Comparison of ENCODE assay signal across 11 cellular contexts in genomic region chr4:99403380-99404194, GRCh38. TPM values are rescaled to one million over a fixed set of nuclear protein-coding genes. Genes with fewer than 3 reads are reported as not detected.
DNase-seq lines count a peak whose midpoint lies in the region; ATAC-seq, FAIRE-seq and TF ChIP-seq lines count a peak whose summit lies in the region.
"Had no signal": no experiment of that assay in that cellular context is flagged by ENCODE, and none has a peak within 500 bp of the region (broad histone marks: within the 10 kb centered on the region; RNA-seq: fewer than 3 reads in every experiment).

No MANE protein-coding gene starts in this region.

- no peaks in the 10 kb centered on the region for H3K27me3 ChIP-seq in Caco-2 (replicated peaks; ENCODE audit: control insufficient read depth, insufficient read depth, low read length)
- H3K27me3 ChIP-seq in ovary: no peaks in the 10 kb centered on the region
- no peaks in the 10 kb centered on the region for H3K27me3 ChIP-seq in neural progenitor cell
- H3K27me3 ChIP-seq: SJCRH30 had no signal

- H3K27me3 Mint-ChIP-seq in Caco-2 (ENCODE audit: insufficient read depth, unreplicated experiment) (no peaks in the 10 kb centered on the region), neural progenitor cell (ENCODE audit: insufficient read depth, low read depth) (peaks cover 3% of the 10 kb centered on the region)

- H2AFZ ChIP-seq in neural progenitor cell (replicated peaks): no peak overlapping the region

- H3K4me2 ChIP-seq in neural progenitor cell: no peak overlapping the region

- H3K27ac Mint-ChIP-seq in Caco-2 (ENCODE audit: unreplicated experiment) (peak overlapping the region; percentile 66), neural progenitor cell (no peak overlapping the region)

- H3K4me3 ChIP-seq in Caco-2 (ENCODE audit: low read depth, low read length) (no peak overlapping the region), kidney (ENCODE audit: low read length in 2 of 2) (peak overlapping the region; percentile 8 to 20), ovary (no peak overlapping the region), neural progenitor cell (no peak overlapping the region)
- H3K4me3 ChIP-seq: SJCRH30 had no signal

- no peak for TF ChIP-seq POLR2A in ovary (IDR thresholded peaks at IDR 0.05)

- H3K9me3 Mint-ChIP-seq in Caco-2 (ENCODE audit: unreplicated experiment): no peaks in the 10 kb centered on the region
- no peaks in the 10 kb centered on the region for H3K9me3 Mint-ChIP-seq in neural progenitor cell

- H3K36me3 ChIP-seq in Caco-2 (ENCODE audit: control insufficient read depth, insufficient read depth, low read length) (no peaks in the 10 kb centered on the region), kidney (ENCODE audit: control insufficient read depth in 1 of 2, insufficient read depth in 2 of 2, low read length in 2 of 2) (no peaks in the 10 kb centered on the region), ovary (no peaks in the 10 kb centered on the region), neural progenitor cell (no peaks in the 10 kb centered on the region)
- H3K36me3 ChIP-seq: SJCRH30 had no signal

- CTCF ChIA-PET in Caco-2 (lab: Charles Lee): interaction anchor here (0.6 to 1.2 kb wide), 3 partner anchors 60 to 408 kb away, joined by 3 to 4 read pairs (median 4); partner anchors contain the start of genes ADH4 and METAP1

- H3K4me1 ChIP-seq in Caco-2 (peaks cover 23% of the 10 kb centered on the region), kidney (ENCODE audit: control insufficient read depth in 1 of 2, insufficient read depth in 1 of 2, low read depth in 1 of 2, low read length in 2 of 2) (peaks cover 15 to 30% of the 10 kb centered on the region in 2 donors), ovary (ENCODE audit: insufficient read depth) (peaks cover 6% of the 10 kb centered on the region), neural progenitor cell (no peaks in the 10 kb centered on the region)

- FAIRE-seq in kidney (lab: Jason Lieb, UNC): peak; percentile 96

- no peak for TF ChIP-seq EP300 in ovary (IDR thresholded peaks at IDR 0.05)

- no TSS peak for BruUV-seq in Caco-2 (replicated peaks; lab: Mats Ljungman, UMichigan)

- no peaks in the 10 kb centered on the region for H3K9me3 ChIP-seq in Caco-2
- H3K9me3 ChIP-seq in kidney (ENCODE audit: control insufficient read depth in 1 of 2, low read length in 2 of 2): no peaks in the 10 kb centered on the region
- H3K9me3 ChIP-seq in ovary: no peaks in the 10 kb centered on the region
- H3K9me3 ChIP-seq in neural progenitor cell (ENCODE audit: low read depth): no peaks in the 10 kb centered on the region
- H3K9me3 ChIP-seq: SJCRH30 had no signal

- no peaks in the 10 kb centered on the region for H3K36me3 Mint-ChIP-seq in Caco-2 (ENCODE audit: insufficient read depth, unreplicated experiment)
- no peaks in the 10 kb centered on the region for H3K36me3 Mint-ChIP-seq in neural progenitor cell

- DNase-seq in Caco-2: no peak
- no peak for DNase-seq in kidney
- no peak for DNase-seq in DMS 273 treated with DMSO at 0.1 percent for 48 hours (lab: John Stamatoyannopoulos, UW)
- no peak for DNase-seq in ovary
- DNase-seq in neural progenitor cell (ENCODE audit: low spot score): no peak
- no peak for DNase-seq in NCI-H1436 treated with DMSO at 0.1 percent for 48 hours (lab: John Stamatoyannopoulos, UW)

- intact Hi-C loops in Caco-2 (cut with micrococcal nuclease; ENCODE audit: unreplicated experiment): loop anchor here (2.0 kb wide), 2 partner anchors 59 to 203 kb away; no protein-coding TSS in a partner anchor
- intact Hi-C loops in kidney (cut with DNase I): loop anchor here (10.0 kb wide), 1 partner anchor 279 kb away; no protein-coding TSS in a partner anchor
- intact Hi-C loops in ovary (cut with DNase I): loop anchor here (2.0 to 10.0 kb wide), 5 partner anchors 201 to 319 kb away; partner anchors contain the start of gene ADH5 (in 1 of the 4)

- 51 to 52% (median 51%) methylated on average over 5 of the region's 5 CpGs for WGBS in ovary, 3 donors

- H4K20me1 ChIP-seq in neural progenitor cell (ENCODE audit: low read depth): no peaks in the 10 kb centered on the region

- peak overlapping the region; percentile 7 for H3K4me3 Mint-ChIP-seq in Caco-2 (ENCODE audit: unreplicated experiment)
- H3K4me3 Mint-ChIP-seq in neural progenitor cell: no peak overlapping the region

- POLR2A ChIA-PET in Caco-2 (lab: Charles Lee): interaction anchor here (0.6 kb wide), 1 partner anchor 376 kb away, joined by 5 read pairs; no protein-coding TSS in a partner anchor

- H3K9ac ChIP-seq in kidney (ENCODE audit: low read length in 2 of 2) (no peak overlapping the region), neural progenitor cell (no peak overlapping the region)

- H3K4me1 Mint-ChIP-seq in Caco-2 (ENCODE audit: low read depth, unreplicated experiment) (peaks cover 11% of the 10 kb centered on the region), neural progenitor cell (no peaks in the 10 kb centered on the region)

- H3K79me2 ChIP-seq in neural progenitor cell (ENCODE audit: low read depth): no peaks in the 10 kb centered on the region

- no peaks in the 10 kb centered on the region for H3F3A ChIP-seq in neural progenitor cell (ENCODE audit: low read depth)

- H3K27ac ChIP-seq in kidney (ENCODE audit: low read depth in 2 of 2, low read length in 2 of 2): peak overlapping the region; percentile 67 to 88
- H3K27ac ChIP-seq in ovary: peak overlapping the region in 1 of 2 donors; percentile 62
- no peak overlapping the region for H3K27ac ChIP-seq in neural progenitor cell
- H3K27ac ChIP-seq: SJCRH30 had no signal

- TF ChIP-seq CTCF in Caco-2 (IDR thresholded peaks at IDR 0.05; ENCODE audit: insufficient read depth in 1 of 2, low read depth in 1 of 2, low read length in 1 of 2, severe bottlenecking in 1 of 2, unreplicated experiment in 1 of 2): no peak
- TF ChIP-seq CTCF in kidney (IDR thresholded peaks at IDR 0.05; ENCODE audit: borderline replicate concordance, extremely low read depth, insufficient read depth): no peak
- TF ChIP-seq CTCF in ovary (IDR thresholded peaks at IDR 0.05): no peak
- TF ChIP-seq CTCF in neural progenitor cell (IDR thresholded peaks at IDR 0.05): no peak

- ATAC-seq in GM21447 (IDR thresholded peaks at IDR 0.05; ENCODE audit: unreplicated experiment): peak; percentile 72
- ATAC-seq in HG03565 (IDR thresholded peaks at IDR 0.05; ENCODE audit: unreplicated experiment): peak; percentile 62

RNA-seq across cellular contexts. Expression of gene ADH7, which starts 31.6 kb away (rescaled TPM):
- total RNA-seq in Caco-2 (2022) (not detected in 2 replicates), kidney (not detected), ovary (not detected), neural progenitor cell (ENCODE audit: low replicate concordance) (not detected in 2 replicates)
- polyA plus RNA-seq in kidney (ENCODE audit: insufficient read depth, low read depth, low replicate concordance) (not detected), ovary (not detected)
- total RNA-seq: Daoy, SJCRH30, temporal lobe had no signal

RNA-seq across cellular contexts. Expression of gene ADH1C, which starts 51.0 kb away (rescaled TPM):
- total RNA-seq in Caco-2 (2022) (0.23 and 0.63 TPM in 2 replicates), kidney (9.3 TPM), ovary (10 to 100 TPM in 1 of 7 donors, 1 to 10 TPM in 6; 1.5 to 21.6 (median 7.0) TPM), neural progenitor cell (ENCODE audit: low replicate concordance) (not detected in 2 replicates)
- polyA plus RNA-seq in kidney (ENCODE audit: insufficient read depth, low read depth, low replicate concordance) (28.1 TPM), ovary (1 to 10 TPM; 4.9 to 8.6 TPM)
- total RNA-seq: Daoy, SJCRH30 had no signal

Comparison
In these comparisons a context has a peak if more than half of its experiments do, and no peak if none do; other contexts are left out.
1. H3K4me3 ChIP-seq: peak in kidney (2 of 2); none in Caco-2 (single experiment), ovary (single experiment) and neural progenitor cell (single experiment).